Comparison of ENCODE assay signal across 22 cellular contexts in genomic region chr3:30675006-30675405, GRCh38.
DNase-seq lines count a peak whose midpoint lies in the region; ATAC-seq and TF ChIP-seq lines count a peak whose summit lies in the region.
"Had no signal": no experiment of that assay in that cellular context is flagged by ENCODE, and none has a peak within 500 bp of the region (broad histone marks: within the 10 kb centered on the region; RNA-seq: fewer than 3 reads in every experiment).

No MANE protein-coding gene starts in this region.

- peaks cover 95% of the 10 kb centered on the region for H3K36me3 Mint-ChIP-seq in activated naive CD4-positive, alpha-beta T cell treated with anti-CD3 and anti-CD28 coated beads, Interleukin-2, amount 10 ng/mL, durations not matched to agents 7 days and 5 days
- peaks cover 22% of the 10 kb centered on the region for H3K36me3 Mint-ChIP-seq in IgD-negative memory B cell
- H3K36me3 Mint-ChIP-seq in activated naive CD8-positive, alpha-beta T cell treated with anti-CD3 and anti-CD28 coated beads, Interleukin-2, amount 50 U/mL, for 24 hours (ENCODE audit: low read depth), result peaks cover 94% of the 10 kb centered on the region

- TF ChIP-seq CTCF in neutrophil (IDR thresholded peaks at IDR 0.05), result no peak

- peak overlapping the region; percentile 61 for H3K4me3 Mint-ChIP-seq in activated naive CD4-positive, alpha-beta T cell treated with anti-CD3 and anti-CD28 coated beads, Interleukin-2, amount 10 ng/mL, durations not matched to agents 7 days and 5 days
- H3K4me3 Mint-ChIP-seq in IgD-negative memory B cell, result no peak overlapping the region
- no peak overlapping the region for H3K4me3 Mint-ChIP-seq in activated naive CD8-positive, alpha-beta T cell treated with anti-CD3 and anti-CD28 coated beads, Interleukin-2, amount 50 U/mL, for 24 hours
- H3K4me3 Mint-ChIP-seq: neural crest cell had no signal

- H3K27me3 ChIP-seq in neutrophil, result no peaks in the 10 kb centered on the region
- H3K27me3 ChIP-seq: MG63, uterus had no signal

- H3K4me3 ChIP-seq in neutrophil (ENCODE audit: low read depth in 1 of 2, low read length in 1 of 2), result no peak overlapping the region
- H3K4me3 ChIP-seq: MG63, PC-9, prostate gland, uterus had no signal

- H3K36me3 ChIP-seq in neutrophil, result peaks cover 100% of the 10 kb centered on the region
- H3K36me3 ChIP-seq: prostate gland, uterus had no signal

- peak overlapping the region; percentile 79 for H3K27ac ChIP-seq in neutrophil
- H3K27ac ChIP-seq: PC-9, prostate gland, uterus had no signal

- peaks cover 8% of the 10 kb centered on the region for H3K9me3 Mint-ChIP-seq in activated naive CD4-positive, alpha-beta T cell treated with anti-CD3 and anti-CD28 coated beads, Interleukin-2, amount 10 ng/mL, durations not matched to agents 7 days and 5 days
- H3K9me3 Mint-ChIP-seq in IgD-negative memory B cell, result no peaks in the 10 kb centered on the region
- no peaks in the 10 kb centered on the region for H3K9me3 Mint-ChIP-seq in activated naive CD8-positive, alpha-beta T cell treated with anti-CD3 and anti-CD28 coated beads, Interleukin-2, amount 50 U/mL, for 24 hours

- DNase-seq in activated naive CD4-positive, alpha-beta T cell treated with anti-CD3 and anti-CD28 coated beads, Interleukin-2, amount 10 ng/mL, durations not matched to agents 7 days and 5 days, result no peak
- no peak for DNase-seq in activated naive CD4-positive, alpha-beta T cell (lab: John Stamatoyannopoulos, UW)
- no peak for DNase-seq in activated naive CD8-positive, alpha-beta T cell treated with anti-CD3 and anti-CD28 coated beads, Interleukin-2, amount 50 U/mL, for 24 hours
- no peak for DNase-seq in COLO668 (lab: John Stamatoyannopoulos, UW; ENCODE audit: unreplicated experiment)
- no peak for DNase-seq in activated CD8-positive, alpha-beta memory T cell treated with anti-CD3 and anti-CD28 coated beads, Interleukin-2, amount 50 U/mL, for 48 hours
- DNase-seq: activated CD8-positive, alpha-beta memory T cell treated with anti-CD3 and anti-CD28 coated beads for 24 hours; aorta; caudate nucleus; GF-D8; H7; MG63; midbrain; NCI-H1417; NCI-H2081 treated with DMSO at 0.1 percent for 48 hours; NCI-H446 treated with DMSO at 0.1 percent for 48 hours; PC-9; SIG-M5; uterus had no signal

- no peaks in the 10 kb centered on the region for H3K9me3 ChIP-seq in neutrophil
- H3K9me3 ChIP-seq: MG63, prostate gland, uterus had no signal

- no peaks in the 10 kb centered on the region for H3K27me3 Mint-ChIP-seq in activated naive CD4-positive, alpha-beta T cell treated with anti-CD3 and anti-CD28 coated beads, Interleukin-2, amount 10 ng/mL, durations not matched to agents 7 days and 5 days
- H3K27me3 Mint-ChIP-seq in IgD-negative memory B cell, result no peaks in the 10 kb centered on the region
- H3K27me3 Mint-ChIP-seq in activated naive CD8-positive, alpha-beta T cell treated with anti-CD3 and anti-CD28 coated beads, Interleukin-2, amount 50 U/mL, for 24 hours, result no peaks in the 10 kb centered on the region

- H3K4me1 Mint-ChIP-seq in activated naive CD4-positive, alpha-beta T cell treated with anti-CD3 and anti-CD28 coated beads, Interleukin-2, amount 10 ng/mL, durations not matched to agents 7 days and 5 days, result peaks cover 93% of the 10 kb centered on the region
- H3K4me1 Mint-ChIP-seq in IgD-negative memory B cell, result peaks cover 34 to 52% (median 35%) of the 10 kb centered on the region in 3 donors
- peaks cover 95% of the 10 kb centered on the region for H3K4me1 Mint-ChIP-seq in activated naive CD8-positive, alpha-beta T cell treated with anti-CD3 and anti-CD28 coated beads, Interleukin-2, amount 50 U/mL, for 24 hours

- peak overlapping the region; percentile 85 for H3K27ac Mint-ChIP-seq in activated naive CD4-positive, alpha-beta T cell treated with anti-CD3 and anti-CD28 coated beads, Interleukin-2, amount 10 ng/mL, durations not matched to agents 7 days and 5 days
- peak overlapping the region in 2 of 3 donors; percentile 65 to 89 for H3K27ac Mint-ChIP-seq in IgD-negative memory B cell
- peak overlapping the region; percentile 58 for H3K27ac Mint-ChIP-seq in activated naive CD8-positive, alpha-beta T cell treated with anti-CD3 and anti-CD28 coated beads, Interleukin-2, amount 50 U/mL, for 24 hours

- CTCF ChIA-PET in activated naive CD4-positive, alpha-beta T cell treated with anti-CD3 and anti-CD28 coated beads, Interleukin-2, amount 10 ng/mL, durations not matched to agents 7 days and 5 days (lab: Charles Lee), result no interaction called here

- ATAC-seq in activated naive CD8-positive, alpha-beta T cell treated with anti-CD3 and anti-CD28 coated beads, Interleukin-2, amount 50 U/mL, for 24 hours, result no peak

- peaks cover 15 to 20% of the 10 kb centered on the region in 2 experiments for H3K4me1 ChIP-seq in neutrophil (ENCODE audit: control insufficient read depth in 1 of 2, insufficient read depth in 1 of 2, low read depth in 1 of 2, low read length in 1 of 2)
- H3K4me1 ChIP-seq: prostate gland had no signal
